2 cellular contexts compared by ENCODE assay signal in the genomic region with DNA sequence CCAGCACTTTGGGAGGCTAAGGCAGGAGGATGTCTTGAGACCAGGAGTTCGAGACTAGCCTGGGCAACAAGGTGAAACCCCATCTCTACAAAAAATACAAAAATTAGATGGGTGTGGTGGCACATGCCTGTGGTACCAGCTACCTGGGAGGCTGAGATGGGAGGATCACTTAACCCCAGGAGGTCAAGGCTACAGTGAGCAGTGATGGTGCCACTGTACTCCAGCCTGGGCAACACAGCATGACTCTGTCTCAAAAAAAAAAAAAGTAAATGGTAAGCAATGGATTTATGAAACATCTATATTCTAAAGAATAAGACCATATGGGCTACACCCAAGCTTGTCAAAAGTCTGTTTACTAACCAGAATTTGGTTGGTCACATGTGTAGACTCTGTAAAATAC.
TF ChIP-seq lines count a peak whose summit lies in the region.

No MANE protein-coding gene starts in this region.

TF ChIP-seq in HEK293, 187 proteins besides CTCF, POLR2A, EP300 and RAD21:
- no peak for TF ChIP-seq ZNF138 (tag by site-specific recombination; IDR thresholded peaks at IDR 0.05; ENCODE audit: borderline replicate concordance)
- TF ChIP-seq ZNF121 (tag by site-specific recombination; IDR thresholded peaks at IDR 0.05) = 0 out of 2 replicates have a peak, but pooled peaks have one; percentile 46
- peak; percentile 30; the same call in 1 of the 2 replicates for TF ChIP-seq ZIC2 (tag by site-specific recombination; IDR thresholded peaks at IDR 0.05)
- no peak for TF ChIP-seq ZNF302 (tag by site-specific recombination; IDR thresholded peaks at IDR 0.05; ENCODE audit: low read depth)
- no peak for TF ChIP-seq ZNF214 (tag by site-specific recombination; IDR thresholded peaks at IDR 0.05; ENCODE audit: borderline replicate concordance)
- TF ChIP-seq SALL2 (tag by site-specific recombination; IDR thresholded peaks at IDR 0.05; ENCODE audit: borderline replicate concordance) = no peak
- no peak for TF ChIP-seq ZNF548 (tag by site-specific recombination; IDR thresholded peaks at IDR 0.05)
- TF ChIP-seq, protein P1, sequence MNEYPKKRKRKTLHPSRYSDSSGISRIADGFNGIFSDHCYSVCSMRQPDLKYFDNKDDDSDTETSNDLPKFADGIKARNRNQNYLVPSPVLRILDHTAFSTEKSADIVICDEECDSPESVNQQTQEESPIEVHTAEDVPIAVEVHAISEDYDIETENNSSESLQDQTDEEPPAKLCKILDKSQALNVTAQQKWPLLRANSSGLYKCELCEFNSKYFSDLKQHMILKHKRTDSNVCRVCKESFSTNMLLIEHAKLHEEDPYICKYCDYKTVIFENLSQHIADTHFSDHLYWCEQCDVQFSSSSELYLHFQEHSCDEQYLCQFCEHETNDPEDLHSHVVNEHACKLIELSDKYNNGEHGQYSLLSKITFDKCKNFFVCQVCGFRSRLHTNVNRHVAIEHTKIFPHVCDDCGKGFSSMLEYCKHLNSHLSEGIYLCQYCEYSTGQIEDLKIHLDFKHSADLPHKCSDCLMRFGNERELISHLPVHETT (tag by site-specific recombination; IDR thresholded peaks at IDR 0.05) = no peak
- no peak for TF ChIP-seq HOXC10 (CRISPR knock-in tag; IDR thresholded peaks at IDR 0.05)
- TF ChIP-seq KLF7 (tag by site-specific recombination; IDR thresholded peaks at IDR 0.05; ENCODE audit: borderline replicate concordance) = no peak
- no peak for TF ChIP-seq GLIS2 (tag by site-specific recombination; IDR thresholded peaks at IDR 0.05)
- TF ChIP-seq TRIM28 (IDR thresholded peaks at IDR 0.05; ENCODE audit: borderline replicate concordance, low read length) = no peak

TF ChIP-seq in K562, 482 proteins besides CTCF, POLR2A, EP300 and RAD21:
- no peak for TF ChIP-seq ZBTB2 (IDR thresholded peaks at IDR 0.05)
- TF ChIP-seq ZNF121 (CRISPR knock-in tag; conservative IDR thresholded peaks at IDR 0.05) = peak; percentile 26; the same call in 1 of the 2 replicates
